In genomic region chr3:46593274-46593862, GRCh38 we compare ENCODE assay signal across 23 cellular contexts. TPM values are rescaled to one million over a fixed set of nuclear protein-coding genes. Genes with fewer than 3 reads are reported as not detected.
DNase-seq lines count a peak whose midpoint lies in the region; ATAC-seq, FAIRE-seq and TF ChIP-seq lines count a peak whose summit lies in the region.
"Had no signal": no experiment of that assay in that cellular context is flagged by ENCODE, and none has a peak within 500 bp of the region (broad histone marks: within the 10 kb centered on the region; RNA-seq: fewer than 3 reads in every experiment).

No MANE protein-coding gene starts in this region.

- no peak overlapping the region for H3K27ac ChIP-seq in H1 (ENCODE audit: low read depth, low read length)
- H3K27ac ChIP-seq in effector memory CD4-positive, alpha-beta T cell (ENCODE audit: insufficient read depth, low read length, poor library complexity, severe bottlenecking): no peak overlapping the region
- H3K27ac ChIP-seq: GM23248 had no signal

- TF ChIP-seq CTCF in H1 (IDR thresholded peaks at IDR 0.05; ENCODE audit: control extremely low read depth in 1 of 3, insufficient read depth in 1 of 3, low read depth in 1 of 3, low read length in 3 of 3): peak in 2 of 3 experiments; percentile 14 to 34; a peak in 3 of 4 replicates

- H3K79me2 ChIP-seq in H1 (ENCODE audit: control insufficient read depth in 1 of 2, insufficient read depth in 2 of 2, low read length in 2 of 2): no peaks in the 10 kb centered on the region

- H3K23ac ChIP-seq in H1 (ENCODE audit: insufficient read length): no peak overlapping the region

- no peaks in the 10 kb centered on the region for H3K79me1 ChIP-seq in H1 (ENCODE audit: low read depth, low read length)

- H3K4ac ChIP-seq in H1 (replicated peaks; ENCODE audit: insufficient read length, low read depth, low read length): no peak overlapping the region

- no peak overlapping the region for H4K91ac ChIP-seq in H1 (replicated peaks; ENCODE audit: insufficient read length, low read length)

- no peaks in the 10 kb centered on the region for H4K20me1 ChIP-seq in H1 (replicated peaks in 1 of 2; ENCODE audit: control insufficient read depth in 1 of 2, insufficient read depth in 2 of 2, low read length in 2 of 2)

- H3K27me3 ChIP-seq in H1 (replicated peaks in 1 of 4; ENCODE audit: control insufficient read depth in 3 of 4, extremely low read depth in 1 of 4, insufficient read depth in 3 of 4, low read length in 3 of 4): 0 out of 7 replicates have a peak, but pooled peaks cover 0 to 3% (median 0%) of the 10 kb centered on the region in 4 experiments
- no peaks in the 10 kb centered on the region for H3K27me3 ChIP-seq in effector memory CD4-positive, alpha-beta T cell (replicated peaks; ENCODE audit: control insufficient read depth, insufficient read depth, low read length, poor library complexity, severe bottlenecking)

- FAIRE-seq in H1 (lab: Jason Lieb, UNC): no peak
- FAIRE-seq: G401.6 had no signal

- CTCF ChIA-PET in H1 (lab: Charles Lee; ENCODE audit: partially characterized antibody): interaction anchor here (0.6 to 2.4 kb wide), 16 partner anchors 9 to 113 kb away, joined by 3 to 16 read pairs (median 4); no protein-coding TSS in a partner anchor

- H3K9me3 ChIP-seq in H1 (ENCODE audit: insufficient read depth in 2 of 2, low read depth in 1 of 2, low read length in 1 of 2): peaks cover 22 to 34% of the 10 kb centered on the region in 2 experiments
- H3K9me3 ChIP-seq in effector memory CD4-positive, alpha-beta T cell (ENCODE audit: control insufficient read depth, low read length): no peaks in the 10 kb centered on the region
- H3K9me3 ChIP-seq: SK-N-SH had no signal

- ATAC-seq in GM21367 (IDR thresholded peaks at IDR 0.05; ENCODE audit: unreplicated experiment) (no peak), HG03175 (IDR thresholded peaks at IDR 0.05; ENCODE audit: unreplicated experiment) (no peak), GM21737 (IDR thresholded peaks at IDR 0.05; ENCODE audit: unreplicated experiment) (no peak)

- TF ChIP-seq RAD21 in H1 (IDR thresholded peaks at IDR 0.05 in 1 of 2, conservative IDR thresholded peaks at IDR 0.05 in 1 of 2; ENCODE audit: low read depth in 2 of 2, low read length in 2 of 2): peak; percentile 38 to 53

- no peaks in the 10 kb centered on the region for H3K23me2 ChIP-seq in H1 (ENCODE audit: low read depth, low read length)

- no peaks in the 10 kb centered on the region; a peak in 1 of 8 replicates for H3K36me3 ChIP-seq in H1 (ENCODE audit: control insufficient read depth in 2 of 4, insufficient read depth in 4 of 4, low read length in 3 of 4)
- no peaks in the 10 kb centered on the region for H3K36me3 ChIP-seq in effector memory CD4-positive, alpha-beta T cell (ENCODE audit: control insufficient read depth, insufficient read depth, low read length)

- H4K8ac ChIP-seq in H1 (ENCODE audit: extremely low read depth, insufficient read depth, low read length): no peak overlapping the region

- WGBS in H1 (ENCODE audit: extremely low coverage in 1 of 2, insufficient coverage in 1 of 2, insufficient read length in 1 of 2, insufficient replicate concordance in 2 of 2, low coverage in 1 of 2, low lambda C conversion rate in 2 of 2, missing lambda C conversion rate in 1 of 2), 2 experiments: 80% methylated on average over 14 of the region's 14 CpGs; no CpG with 5 or more reads in 1 of the 2 experiments

- H3K14ac ChIP-seq in H1 (ENCODE audit: insufficient read length): no peak overlapping the region

- POLR2A ChIA-PET in H1 (lab: Charles Lee; ENCODE audit: partially characterized antibody): interaction anchor here (0.8 to 2.5 kb wide), 8 partner anchors 8 to 35 kb away, joined by 3 to 13 read pairs (median 6); a partner anchor contains a TSS

- H3K56ac ChIP-seq in H1 (replicated peaks; ENCODE audit: insufficient read length, low read depth, low read length): no peak overlapping the region

- H2BK12ac ChIP-seq in H1 (ENCODE audit: low read depth, low read length): no peak overlapping the region

- no peak overlapping the region for H2BK15ac ChIP-seq in H1 (ENCODE audit: low read length)

- H3K9ac ChIP-seq in H1 (replicated peaks in 1 of 4; ENCODE audit: extremely low read depth in 1 of 4, low read depth in 3 of 4, low read length in 3 of 4): no peak overlapping the region
- H3K9ac ChIP-seq: GM23248, SK-N-SH had no signal

- H3K4me1 ChIP-seq in H1 (replicated peaks in 1 of 4; ENCODE audit: control insufficient read depth in 3 of 4, insufficient read depth in 4 of 4, low read length in 3 of 4): no peaks in the 10 kb centered on the region
- H3K4me1 ChIP-seq in effector memory CD4-positive, alpha-beta T cell (ENCODE audit: control insufficient read depth, insufficient read depth, low read length, poor library complexity, severe bottlenecking): no peaks in the 10 kb centered on the region

- H3K18ac ChIP-seq in H1 (ENCODE audit: extremely low read depth, low read length): peak overlapping the region; percentile 26; the same call in 1 of the 2 replicates

- H3K4me3 ChIP-seq in H1 (ENCODE audit: extremely low read depth in 1 of 4, insufficient read depth in 2 of 4, low read depth in 3 of 4, low read length in 4 of 4): no peak overlapping the region
- no peak overlapping the region for H3K4me3 ChIP-seq in effector memory CD4-positive, alpha-beta T cell (ENCODE audit: insufficient read depth, low read depth, low read length, poor library complexity, severe bottlenecking)
- H3K4me3 ChIP-seq: GM23248 had no signal

- H4K5ac ChIP-seq in H1 (ENCODE audit: insufficient read length, low read depth, low read length): no peak overlapping the region

- H2BK20ac ChIP-seq in H1 (ENCODE audit: low read length): 0 out of 2 replicates have a peak overlapping the region, but pooled peaks have one; percentile 1

- peak overlapping the region; percentile 45; the same call in 1 of the 2 replicates for H2AK5ac ChIP-seq in H1 (ENCODE audit: low read depth, low read length)

- no peak for TF ChIP-seq EP300 in H1 (IDR thresholded peaks at IDR 0.05; ENCODE audit: borderline replicate concordance in 1 of 2, low read depth in 2 of 2, low read length in 2 of 2)

- H2BK120ac ChIP-seq in H1 (replicated peaks; ENCODE audit: low read depth, low read length): no peak overlapping the region

- H3K4me2 ChIP-seq in H1 (ENCODE audit: insufficient read depth in 1 of 2, low read depth in 2 of 2, low read length in 2 of 2): no peak overlapping the region
- H3K4me2 ChIP-seq: SK-N-SH had no signal

- no peak overlapping the region for H2BK5ac ChIP-seq in H1 (ENCODE audit: low read depth, low read length)

- TF ChIP-seq POLR2A in H1 (IDR thresholded peaks at IDR 0.05; ENCODE audit: control extremely low read depth in 1 of 2, low read depth in 2 of 2, low read length in 2 of 2): no peak

- DNase-seq in NCI-H146 (lab: John Stamatoyannopoulos, UW): peak; percentile 10
- no peak for DNase-seq in NCI-H146 treated with DMSO at 0.1 percent for 48 hours (lab: John Stamatoyannopoulos, UW; ENCODE audit: unreplicated experiment)
- DNase-seq in NCI-H69 (lab: John Stamatoyannopoulos, UW): peak; percentile 4
- no peak for DNase-seq in H1 (ENCODE audit: low read depth in 1 of 2, low spot score in 2 of 2)
- DNase-seq in effector memory CD4-positive, alpha-beta T cell: no peak
- DNase-seq: 8988T, GM23248, Karpas-422, MM.1S, NCI-H1092 treated with DMSO at 0.1 percent for 48 hours, NCI-H1694, NCI-H2081 treated with DMSO at 0.1 percent for 48 hours, NCI-H748 treated with DMSO at 0.1 percent for 48 hours, OCI-M1, SHP77 treated with DMSO at 0.1 percent for 48 hours, SK-N-SH had no signal

- no peak overlapping the region for H2AFZ ChIP-seq in H1 (ENCODE audit: low read length)
- H2AFZ ChIP-seq: GM23248 had no signal

RNA-seq across cellular contexts. Expression of gene FAM240A, which starts 19.0 kb away (rescaled TPM):
- 0.17 TPM in 1 of 2 replicates, not detected in the other for total RNA-seq in H1 (2021; fragmentation: NEBNext Ultra II Directional; extraction: Animal tissue kit (Norgen Biotek cat#: 25700))
- 0.06 and 0.08 TPM in 2 replicates for polyA plus RNA-seq in H1 (2011; rRNA removed)
- 0.12 TPM for polyA plus RNA-seq in H1 (2011; cell fraction: cytosol; rRNA removed)
- not detected for polyA plus RNA-seq in H1 (2011; cell fraction: nucleus; rRNA removed)
- 0.16 to 0.32 TPM (median 0.16 TPM) in 3 of 4 replicates, not detected in the other for polyA plus RNA-seq in H1 (2012, experiment 1 of 2)
- not detected for polyA plus RNA-seq in H1 (2012, experiment 2 of 2)
- polyA plus RNA-seq in H1 (2013, experiment 1 of 2): 0.08 TPM
- 0.11 TPM for polyA plus RNA-seq in H1 (2013, experiment 2 of 2)
- polyA minus RNA-seq in H1 (2011; rRNA and poly(A)+ RNA removed): not detected in 2 replicates
- polyA minus RNA-seq in H1 (2011; cell fraction: cytosol; rRNA and poly(A)+ RNA removed): not detected
- polyA minus RNA-seq in H1 (2011; cell fraction: nucleus; rRNA and poly(A)+ RNA removed): not detected
- total RNA-seq: GM23248, NCI-H460, RPMI7951 had no signal
- polyA plus RNA-seq: AG04450, GM23248, SK-N-SH had no signal

RNA-seq across cellular contexts. Expression of gene LRRC2, which starts 27.3 kb away (rescaled TPM):
- 6.4 and 7.3 TPM in 2 replicates for total RNA-seq in H1 (2021; fragmentation: NEBNext Ultra II Directional; extraction: Animal tissue kit (Norgen Biotek cat#: 25700))
- polyA plus RNA-seq in H1 (2011; rRNA removed): 1.2 and 1.4 TPM in 2 replicates
- polyA plus RNA-seq in H1 (2011; cell fraction: cytosol; rRNA removed): 2.8 TPM
- 2.9 TPM for polyA plus RNA-seq in H1 (2011; cell fraction: nucleus; rRNA removed)
- 2.8 to 3.4 TPM (median 3.1 TPM) in 4 replicates for polyA plus RNA-seq in H1 (2012, experiment 1 of 2)
- polyA plus RNA-seq in H1 (2012, experiment 2 of 2): 0.24 TPM
- 3.9 TPM for polyA plus RNA-seq in H1 (2013, experiment 1 of 2)
- 3.5 TPM for polyA plus RNA-seq in H1 (2013, experiment 2 of 2)
- polyA minus RNA-seq in H1 (2011; rRNA and poly(A)+ RNA removed): 3.5 and 4.9 TPM in 2 replicates
- 1.9 TPM for polyA minus RNA-seq in H1 (2011; cell fraction: cytosol; rRNA and poly(A)+ RNA removed)
- 7.9 TPM for polyA minus RNA-seq in H1 (2011; cell fraction: nucleus; rRNA and poly(A)+ RNA removed)
- total RNA-seq: NCI-H460 had no signal

Comparison
In these comparisons a context has a peak if more than half of its experiments do, and no peak if none do; other contexts are left out.
1. DNase-seq: peak in NCI-H146 (single experiment) and NCI-H69 (single experiment); none in NCI-H146 treated with DMSO at 0.1 percent for 48 hours (single experiment), H1 (0 of 2) and effector memory CD4-positive, alpha-beta T cell (0 of 3).